10 cellular contexts compared by ENCODE assay signal in genomic region chr17:79795795-79796569, GRCh38. TPM values are rescaled to one million over a fixed set of nuclear protein-coding genes. Genes with fewer than 3 reads are reported as not detected.
DNase-seq lines count a peak whose midpoint lies in the region; ATAC-seq, FAIRE-seq and TF ChIP-seq lines count a peak whose summit lies in the region.
"Had no signal": no experiment of that assay in that cellular context is flagged by ENCODE, and none has a peak within 500 bp of the region (broad histone marks: within the 10 kb centered on the region; RNA-seq: fewer than 3 reads in every experiment).

No MANE protein-coding gene starts in this region.

- H3K27me3 ChIP-seq in tibial artery, result peaks cover 29 to 75% of the 10 kb centered on the region in 2 donors

- H3K36me3 Mint-ChIP-seq in activated CD4-positive, alpha-beta T cell treated with anti-CD3 and anti-CD28 coated beads, Interleukin-2, amount 10 ng/mL, durations not matched to agents 7 days and 5 days (ENCODE audit: low read depth), result peaks cover 9% of the 10 kb centered on the region
- H3K36me3 Mint-ChIP-seq in activated CD4-positive, alpha-beta memory T cell treated with anti-CD3 and anti-CD28 coated beads, Interleukin-2, amount 10 ng/mL, durations not matched to agents 7 days and 5 days (ENCODE audit: low read depth), result peaks cover 5% of the 10 kb centered on the region

- peaks cover 0 to 2% of the 10 kb centered on the region in 2 donors for H3K36me3 ChIP-seq in kidney (ENCODE audit: control insufficient read depth in 1 of 2, insufficient read depth in 2 of 2, low read length in 2 of 2)
- no peaks in the 10 kb centered on the region for H3K36me3 ChIP-seq in tibial artery
- H3K36me3 ChIP-seq: adrenal gland had no signal

- H3K27ac ChIP-seq in kidney (ENCODE audit: low read depth in 2 of 2, low read length in 2 of 2) (no peak overlapping the region), tibial artery (no peak overlapping the region)

- no peaks in the 10 kb centered on the region for H3K9me3 Mint-ChIP-seq in activated CD4-positive, alpha-beta T cell treated with anti-CD3 and anti-CD28 coated beads, Interleukin-2, amount 10 ng/mL, durations not matched to agents 7 days and 5 days
- H3K9me3 Mint-ChIP-seq in activated CD4-positive, alpha-beta memory T cell treated with anti-CD3 and anti-CD28 coated beads, Interleukin-2, amount 10 ng/mL, durations not matched to agents 7 days and 5 days, result no peaks in the 10 kb centered on the region

- intact Hi-C loops in kidney (cut with DNase I), result no loop called here
- intact Hi-C loops in tibial artery (cut with DNase I; ENCODE audit: low total_unique reads), result loop anchor here (5.0 kb wide), 1 partner anchor 351 kb away; the partner anchor contains the start of gene EIF4A3

- H3K9me3 ChIP-seq in kidney (ENCODE audit: control insufficient read depth in 1 of 2, low read length in 2 of 2) (no peaks in the 10 kb centered on the region), tibial artery (no peaks in the 10 kb centered on the region)
- H3K9me3 ChIP-seq: adrenal gland had no signal

- H3K4me3 ChIP-seq in kidney (ENCODE audit: low read length in 2 of 2) (peak overlapping the region; percentile 79 to 80), tibial artery (peak overlapping the region; percentile 59 to 63)

- peaks cover 7 to 19% of the 10 kb centered on the region in 2 donors for H3K4me1 ChIP-seq in kidney (ENCODE audit: control insufficient read depth in 1 of 2, insufficient read depth in 1 of 2, low read depth in 1 of 2, low read length in 2 of 2)
- H3K4me1 ChIP-seq in tibial artery, result peaks cover 0 to 75% (median 58%) of the 10 kb centered on the region in 4 donors

- CTCF ChIA-PET in activated CD4-positive, alpha-beta T cell treated with anti-CD3 and anti-CD28 coated beads, Interleukin-2, amount 10 ng/mL, durations not matched to agents 7 days and 5 days (lab: Charles Lee), result interaction anchor here (1.1 to 22.3 kb wide), 3 partner anchors 22 to 50 kb away, joined by 3 to 257 read pairs (median 4); partner anchors contain the start of gene CBX4
- CTCF ChIA-PET in activated CD4-positive, alpha-beta memory T cell treated with anti-CD3 and anti-CD28 coated beads, Interleukin-2, amount 10 ng/mL, durations not matched to agents 7 days and 5 days (lab: Charles Lee), result interaction anchor here (0.9 to 3.4 kb wide), 7 partner anchors 13 to 55 kb away, joined by 3 to 23 read pairs (median 6); partner anchors contain the start of gene CBX4

- no peak for DNase-seq in activated CD4-positive, alpha-beta T cell treated with anti-CD3 and anti-CD28 coated beads, Interleukin-2, amount 10 ng/mL, durations not matched to agents 7 days and 5 days
- DNase-seq in activated CD4-positive, alpha-beta T cell treated with anti-CD3 and anti-CD28 coated beads, Interleukin-2, amount 50 U/mL, for 1 hour, result no peak
- DNase-seq in activated CD4-positive, alpha-beta memory T cell treated with anti-CD3 and anti-CD28 coated beads, Interleukin-2, amount 10 ng/mL, durations not matched to agents 7 days and 5 days, result no peak
- no peak for DNase-seq in kidney
- DNase-seq in tibial artery, result no peak
- DNase-seq in AG08396 (ENCODE audit: low spot score), result no peak
- no peak for DNase-seq in activated CD4-positive, alpha-beta T cell treated with anti-CD3 and anti-CD28 coated beads for 48 hours

- peak overlapping the region; percentile 88 for H3K27ac Mint-ChIP-seq in activated CD4-positive, alpha-beta T cell treated with anti-CD3 and anti-CD28 coated beads, Interleukin-2, amount 10 ng/mL, durations not matched to agents 7 days and 5 days
- H3K27ac Mint-ChIP-seq in activated CD4-positive, alpha-beta memory T cell treated with anti-CD3 and anti-CD28 coated beads, Interleukin-2, amount 10 ng/mL, durations not matched to agents 7 days and 5 days, result no peak overlapping the region

- POLR2A ChIA-PET in activated CD4-positive, alpha-beta T cell treated with anti-CD3 and anti-CD28 coated beads, Interleukin-2, amount 10 ng/mL, durations not matched to agents 7 days and 5 days (lab: Charles Lee), result no interaction called here
- POLR2A ChIA-PET in activated CD4-positive, alpha-beta memory T cell treated with anti-CD3 and anti-CD28 coated beads, Interleukin-2, amount 10 ng/mL, durations not matched to agents 7 days and 5 days (lab: Charles Lee), result interaction anchor here (0.6 to 4.0 kb wide), 7 partner anchors 11 to 305 kb away, joined by 3 to 58 read pairs (median 11); partner anchors contain the start of genes CBX4 and GAA

- peak overlapping the region in 1 of 2 donors; percentile 58 for H3K9ac ChIP-seq in kidney (ENCODE audit: low read length in 2 of 2)

- peak overlapping the region; percentile 85 for H3K4me3 Mint-ChIP-seq in activated CD4-positive, alpha-beta T cell treated with anti-CD3 and anti-CD28 coated beads, Interleukin-2, amount 10 ng/mL, durations not matched to agents 7 days and 5 days
- peak overlapping the region; percentile 83 for H3K4me3 Mint-ChIP-seq in activated CD4-positive, alpha-beta memory T cell treated with anti-CD3 and anti-CD28 coated beads, Interleukin-2, amount 10 ng/mL, durations not matched to agents 7 days and 5 days

- TF ChIP-seq CTCF in kidney (IDR thresholded peaks at IDR 0.05; ENCODE audit: borderline replicate concordance, extremely low read depth, insufficient read depth) (no peak), tibial artery (IDR thresholded peaks at IDR 0.05) (no peak)

- H3K27me3 Mint-ChIP-seq in activated CD4-positive, alpha-beta T cell treated with anti-CD3 and anti-CD28 coated beads, Interleukin-2, amount 10 ng/mL, durations not matched to agents 7 days and 5 days, result peaks cover 49% of the 10 kb centered on the region
- H3K27me3 Mint-ChIP-seq in activated CD4-positive, alpha-beta memory T cell treated with anti-CD3 and anti-CD28 coated beads, Interleukin-2, amount 10 ng/mL, durations not matched to agents 7 days and 5 days, result peaks cover 42% of the 10 kb centered on the region

- no peak for ATAC-seq in GM21528 (IDR thresholded peaks at IDR 0.05; ENCODE audit: low FRiP score, unreplicated experiment)

- peaks cover 31% of the 10 kb centered on the region for H3K4me1 Mint-ChIP-seq in activated CD4-positive, alpha-beta T cell treated with anti-CD3 and anti-CD28 coated beads, Interleukin-2, amount 10 ng/mL, durations not matched to agents 7 days and 5 days
- peaks cover 34% of the 10 kb centered on the region for H3K4me1 Mint-ChIP-seq in activated CD4-positive, alpha-beta memory T cell treated with anti-CD3 and anti-CD28 coated beads, Interleukin-2, amount 10 ng/mL, durations not matched to agents 7 days and 5 days

- FAIRE-seq in kidney (lab: Jason Lieb, UNC), result no peak
- FAIRE-seq: G401.6 had no signal

RNA-seq across cellular contexts. Expression of gene CBX8, which starts 0.9 kb away (rescaled TPM):
- 1 to 10 TPM; 4.3 to 6.4 TPM for total RNA-seq in activated CD4-positive, alpha-beta T cell treated with anti-CD3 and anti-CD28 coated beads, Interleukin-2, amount 10 ng/mL, durations not matched to agents 7 days and 5 days
- total RNA-seq in activated CD4-positive, alpha-beta memory T cell treated with anti-CD3 and anti-CD28 coated beads, Interleukin-2, amount 10 ng/mL, durations not matched to agents 7 days and 5 days, result 1 to 10 TPM; 5.7 to 6.7 TPM
- total RNA-seq in kidney, result 6.2 TPM
- polyA plus RNA-seq in kidney (ENCODE audit: insufficient read depth, low read depth, low replicate concordance), result 3.5 TPM

RNA-seq across cellular contexts. Expression of gene CBX2, which starts 18.0 kb away (rescaled TPM):
- total RNA-seq in activated CD4-positive, alpha-beta T cell treated with anti-CD3 and anti-CD28 coated beads, Interleukin-2, amount 10 ng/mL, durations not matched to agents 7 days and 5 days, result 1 to 10 TPM; 4.6 to 5.5 TPM
- 1 to 10 TPM; 1.7 to 2.0 TPM for total RNA-seq in activated CD4-positive, alpha-beta memory T cell treated with anti-CD3 and anti-CD28 coated beads, Interleukin-2, amount 10 ng/mL, durations not matched to agents 7 days and 5 days
- total RNA-seq in kidney, result 3.5 TPM
- 2.2 TPM for polyA plus RNA-seq in kidney (ENCODE audit: insufficient read depth, low read depth, low replicate concordance)

RNA-seq across cellular contexts. Expression of gene CBX4, which starts 43.3 kb away (rescaled TPM):
- 10 to 100 TPM; 35.0 TPM for total RNA-seq in activated CD4-positive, alpha-beta T cell treated with anti-CD3 and anti-CD28 coated beads, Interleukin-2, amount 10 ng/mL, durations not matched to agents 7 days and 5 days
- 10 to 100 TPM; 34.4 to 36.5 TPM for total RNA-seq in activated CD4-positive, alpha-beta memory T cell treated with anti-CD3 and anti-CD28 coated beads, Interleukin-2, amount 10 ng/mL, durations not matched to agents 7 days and 5 days
- 26.8 TPM for total RNA-seq in kidney
- polyA plus RNA-seq in kidney (ENCODE audit: insufficient read depth, low read depth, low replicate concordance), result 7.1 TPM
